ENCODE assay signal across 1 cellular context in genomic region chr1:171221665-171222591, GRCh38.
TF ChIP-seq lines count a peak whose summit lies in the region.

No MANE protein-coding gene starts in this region.

TF ChIP-seq in H1, 55 proteins besides CTCF, POLR2A, EP300 and RAD21:
- TF ChIP-seq SIRT6 (IDR thresholded peaks at IDR 0.05; ENCODE audit: low read length) (no peak), GTF2F1 (IDR thresholded peaks at IDR 0.05; ENCODE audit: borderline replicate concordance, low read depth, low read length) (no peak), GABPA (IDR thresholded peaks at IDR 0.05; ENCODE audit: borderline replicate concordance, insufficient read depth, low read length) (no peak), CTBP2 (IDR thresholded peaks at IDR 0.05; ENCODE audit: borderline replicate concordance, insufficient read depth, insufficient read length, low read length) (no peak), CHD2 (IDR thresholded peaks at IDR 0.05; ENCODE audit: low read length) (no peak), MAFK (IDR thresholded peaks at IDR 0.05; ENCODE audit: low read depth, low read length) (no peak), YY1 (IDR thresholded peaks at IDR 0.05; ENCODE audit: low read depth, low read length) (no peak), SP4 (IDR thresholded peaks at IDR 0.05; ENCODE audit: low read length) (no peak), EGR1 (IDR thresholded peaks at IDR 0.05; ENCODE audit: borderline replicate concordance, low read depth, low read length) (no peak), BACH1 (IDR thresholded peaks at IDR 0.05; ENCODE audit: low read length) (no peak), NRF1 (IDR thresholded peaks at IDR 0.05; ENCODE audit: low read depth, low read length) (no peak)
- TF ChIP-seq, protein P1, sequence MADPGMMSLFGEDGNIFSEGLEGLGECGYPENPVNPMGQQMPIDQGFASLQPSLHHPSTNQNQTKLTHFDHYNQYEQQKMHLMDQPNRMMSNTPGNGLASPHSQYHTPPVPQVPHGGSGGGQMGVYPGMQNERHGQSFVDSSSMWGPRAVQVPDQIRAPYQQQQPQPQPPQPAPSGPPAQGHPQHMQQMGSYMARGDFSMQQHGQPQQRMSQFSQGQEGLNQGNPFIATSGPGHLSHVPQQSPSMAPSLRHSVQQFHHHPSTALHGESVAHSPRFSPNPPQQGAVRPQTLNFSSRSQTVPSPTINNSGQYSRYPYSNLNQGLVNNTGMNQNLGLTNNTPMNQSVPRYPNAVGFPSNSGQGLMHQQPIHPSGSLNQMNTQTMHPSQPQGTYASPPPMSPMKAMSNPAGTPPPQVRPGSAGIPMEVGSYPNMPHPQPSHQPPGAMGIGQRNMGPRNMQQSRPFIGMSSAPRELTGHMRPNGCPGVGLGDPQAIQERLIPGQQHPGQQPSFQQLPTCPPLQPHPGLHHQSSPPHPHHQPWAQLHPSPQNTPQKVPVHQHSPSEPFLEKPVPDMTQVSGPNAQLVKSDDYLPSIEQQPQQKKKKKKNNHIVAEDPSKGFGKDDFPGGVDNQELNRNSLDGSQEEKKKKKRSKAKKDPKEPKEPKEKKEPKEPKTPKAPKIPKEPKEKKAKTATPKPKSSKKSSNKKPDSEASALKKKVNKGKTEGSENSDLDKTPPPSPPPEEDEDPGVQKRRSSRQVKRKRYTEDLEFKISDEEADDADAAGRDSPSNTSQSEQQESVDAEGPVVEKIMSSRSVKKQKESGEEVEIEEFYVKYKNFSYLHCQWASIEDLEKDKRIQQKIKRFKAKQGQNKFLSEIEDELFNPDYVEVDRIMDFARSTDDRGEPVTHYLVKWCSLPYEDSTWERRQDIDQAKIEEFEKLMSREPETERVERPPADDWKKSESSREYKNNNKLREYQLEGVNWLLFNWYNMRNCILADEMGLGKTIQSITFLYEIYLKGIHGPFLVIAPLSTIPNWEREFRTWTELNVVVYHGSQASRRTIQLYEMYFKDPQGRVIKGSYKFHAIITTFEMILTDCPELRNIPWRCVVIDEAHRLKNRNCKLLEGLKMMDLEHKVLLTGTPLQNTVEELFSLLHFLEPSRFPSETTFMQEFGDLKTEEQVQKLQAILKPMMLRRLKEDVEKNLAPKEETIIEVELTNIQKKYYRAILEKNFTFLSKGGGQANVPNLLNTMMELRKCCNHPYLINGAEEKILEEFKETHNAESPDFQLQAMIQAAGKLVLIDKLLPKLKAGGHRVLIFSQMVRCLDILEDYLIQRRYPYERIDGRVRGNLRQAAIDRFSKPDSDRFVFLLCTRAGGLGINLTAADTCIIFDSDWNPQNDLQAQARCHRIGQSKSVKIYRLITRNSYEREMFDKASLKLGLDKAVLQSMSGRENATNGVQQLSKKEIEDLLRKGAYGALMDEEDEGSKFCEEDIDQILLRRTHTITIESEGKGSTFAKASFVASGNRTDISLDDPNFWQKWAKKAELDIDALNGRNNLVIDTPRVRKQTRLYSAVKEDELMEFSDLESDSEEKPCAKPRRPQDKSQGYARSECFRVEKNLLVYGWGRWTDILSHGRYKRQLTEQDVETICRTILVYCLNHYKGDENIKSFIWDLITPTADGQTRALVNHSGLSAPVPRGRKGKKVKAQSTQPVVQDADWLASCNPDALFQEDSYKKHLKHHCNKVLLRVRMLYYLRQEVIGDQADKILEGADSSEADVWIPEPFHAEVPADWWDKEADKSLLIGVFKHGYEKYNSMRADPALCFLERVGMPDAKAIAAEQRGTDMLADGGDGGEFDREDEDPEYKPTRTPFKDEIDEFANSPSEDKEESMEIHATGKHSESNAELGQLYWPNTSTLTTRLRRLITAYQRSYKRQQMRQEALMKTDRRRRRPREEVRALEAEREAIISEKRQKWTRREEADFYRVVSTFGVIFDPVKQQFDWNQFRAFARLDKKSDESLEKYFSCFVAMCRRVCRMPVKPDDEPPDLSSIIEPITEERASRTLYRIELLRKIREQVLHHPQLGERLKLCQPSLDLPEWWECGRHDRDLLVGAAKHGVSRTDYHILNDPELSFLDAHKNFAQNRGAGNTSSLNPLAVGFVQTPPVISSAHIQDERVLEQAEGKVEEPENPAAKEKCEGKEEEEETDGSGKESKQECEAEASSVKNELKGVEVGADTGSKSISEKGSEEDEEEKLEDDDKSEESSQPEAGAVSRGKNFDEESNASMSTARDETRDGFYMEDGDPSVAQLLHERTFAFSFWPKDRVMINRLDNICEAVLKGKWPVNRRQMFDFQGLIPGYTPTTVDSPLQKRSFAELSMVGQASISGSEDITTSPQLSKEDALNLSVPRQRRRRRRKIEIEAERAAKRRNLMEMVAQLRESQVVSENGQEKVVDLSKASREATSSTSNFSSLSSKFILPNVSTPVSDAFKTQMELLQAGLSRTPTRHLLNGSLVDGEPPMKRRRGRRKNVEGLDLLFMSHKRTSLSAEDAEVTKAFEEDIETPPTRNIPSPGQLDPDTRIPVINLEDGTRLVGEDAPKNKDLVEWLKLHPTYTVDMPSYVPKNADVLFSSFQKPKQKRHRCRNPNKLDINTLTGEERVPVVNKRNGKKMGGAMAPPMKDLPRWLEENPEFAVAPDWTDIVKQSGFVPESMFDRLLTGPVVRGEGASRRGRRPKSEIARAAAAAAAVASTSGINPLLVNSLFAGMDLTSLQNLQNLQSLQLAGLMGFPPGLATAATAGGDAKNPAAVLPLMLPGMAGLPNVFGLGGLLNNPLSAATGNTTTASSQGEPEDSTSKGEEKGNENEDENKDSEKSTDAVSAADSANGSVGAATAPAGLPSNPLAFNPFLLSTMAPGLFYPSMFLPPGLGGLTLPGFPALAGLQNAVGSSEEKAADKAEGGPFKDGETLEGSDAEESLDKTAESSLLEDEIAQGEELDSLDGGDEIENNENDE (IDR thresholded peaks at IDR 0.05; ENCODE audit: insufficient replicate concordance, low read length) = no peak
- TF ChIP-seq, protein P2, sequence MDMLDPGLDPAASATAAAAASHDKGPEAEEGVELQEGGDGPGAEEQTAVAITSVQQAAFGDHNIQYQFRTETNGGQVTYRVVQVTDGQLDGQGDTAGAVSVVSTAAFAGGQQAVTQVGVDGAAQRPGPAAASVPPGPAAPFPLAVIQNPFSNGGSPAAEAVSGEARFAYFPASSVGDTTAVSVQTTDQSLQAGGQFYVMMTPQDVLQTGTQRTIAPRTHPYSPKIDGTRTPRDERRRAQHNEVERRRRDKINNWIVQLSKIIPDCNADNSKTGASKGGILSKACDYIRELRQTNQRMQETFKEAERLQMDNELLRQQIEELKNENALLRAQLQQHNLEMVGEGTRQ (IDR thresholded peaks at IDR 0.05; ENCODE audit: low read length) = no peak
